In genomic region chr7:28405662-28406061, GRCh38 we compare ENCODE assay signal across 10 cellular contexts. TPM values are rescaled to one million over a fixed set of nuclear protein-coding genes. Genes with fewer than 3 reads are reported as not detected.
DNase-seq lines count a peak whose midpoint lies in the region; ATAC-seq and TF ChIP-seq lines count a peak whose summit lies in the region.
"Had no signal": no experiment of that assay in that cellular context is flagged by ENCODE, and none has a peak within 500 bp of the region (broad histone marks: within the 10 kb centered on the region; RNA-seq: fewer than 3 reads in every experiment).

No MANE protein-coding gene starts in this region.

- no peak overlapping the region for H3T11ph ChIP-seq in H9 (ENCODE audit: low read length)

- no peak for TF ChIP-seq POLR2A in gastrocnemius medialis (IDR thresholded peaks at IDR 0.05)

- no peak overlapping the region for H2AK5ac ChIP-seq in H9 (ENCODE audit: insufficient read length, low read length)

- no peak overlapping the region for H3K4ac ChIP-seq in H9 (ENCODE audit: low read depth, low read length)

- H3K9ac ChIP-seq in H9 (ENCODE audit: extremely low read depth, insufficient read length, low read length) = no peak overlapping the region

- H3K27ac Mint-ChIP-seq in H9 = no peak overlapping the region

- ATAC-seq in SK-N-SH treated with all-trans-retinoic acid at 6 μM for 48 hours (no peak), gastrocnemius medialis (no peak), HG03175 (IDR thresholded peaks at IDR 0.05; ENCODE audit: unreplicated experiment) (no peak)

- H2BK5ac ChIP-seq in H9 (ENCODE audit: insufficient read length, low read length) = no peak overlapping the region

- H3K36me3 ChIP-seq in gastrocnemius medialis = no peaks in the 10 kb centered on the region
- H3K36me3 ChIP-seq: cardiac muscle cell, prostate gland had no signal

- no peak overlapping the region for H2BK12ac ChIP-seq in H9 (ENCODE audit: insufficient read length, low read depth, low read length)

- no peaks in the 10 kb centered on the region for H4K20me1 ChIP-seq in H9 (ENCODE audit: control insufficient read depth, insufficient read depth, insufficient read length)

- no peak overlapping the region for H3K4me3 Mint-ChIP-seq in H9

- H3K27ac ChIP-seq in gastrocnemius medialis = peak overlapping the region; percentile 35 to 51 (median 44)
- H3K27ac ChIP-seq in H9 (ENCODE audit: insufficient read length, low read depth, low read length) = no peak overlapping the region
- H3K27ac ChIP-seq: cardiac muscle cell, prostate gland had no signal

- H3K18ac ChIP-seq in H9 (ENCODE audit: insufficient read length, low read depth, low read length) = no peak overlapping the region

- no peak overlapping the region for H4K91ac ChIP-seq in H9 (ENCODE audit: insufficient read length, low read depth, low read length)

- no peak overlapping the region for H3K14ac ChIP-seq in H9 (ENCODE audit: insufficient read depth, low read length)

- intact Hi-C loops in gastrocnemius medialis (cut with DNase I; ENCODE audit: low total_unique reads) = loop anchor here (5.0 kb wide), 1 partner anchor 223 kb away; the partner anchor contains the start of gene JAZF1

- no peaks in the 10 kb centered on the region for H3K79me2 ChIP-seq in H9 (ENCODE audit: insufficient read depth, low read length)

- no peaks in the 10 kb centered on the region for H3K79me1 ChIP-seq in H9 (ENCODE audit: insufficient read depth, low read depth, low read length, poor library complexity, severe bottlenecking)

- no peak overlapping the region for H2BK20ac ChIP-seq in H9 (ENCODE audit: low read depth, low read length, poor library complexity, severe bottlenecking)

- H3K27me3 ChIP-seq in gastrocnemius medialis = no peaks in the 10 kb centered on the region
- peaks cover 12% of the 10 kb centered on the region; the same call in 1 of the 2 replicates for H3K27me3 ChIP-seq in H9 (ENCODE audit: insufficient read depth, low read length)

- no peak overlapping the region for H2AFZ ChIP-seq in H9 (ENCODE audit: low read length)

- no peaks in the 10 kb centered on the region for H3K36me3 Mint-ChIP-seq in H9 (ENCODE audit: insufficient read depth in 1 of 3, low read depth in 3 of 3)

- in situ Hi-C loops in gastrocnemius medialis (cut with MboI; ENCODE audit: low sequenced_read_pairs in 4 of 4) = loop anchor here in 1 of 4 donors (25.0 kb wide), 1 partner anchor 1218 kb away; the partner anchor contains the start of gene HOXA11

- DNase-seq in GM03348 (ENCODE audit: low spot score) = peak; percentile 75
- DNase-seq in fibroblast of mammary gland (ENCODE audit: low read depth) = peak; percentile 100
- DNase-seq in gastrocnemius medialis = peak in 1 of 2 donors; percentile 68
- no peak for DNase-seq in H9
- DNase-seq in NCI-H446 treated with DMSO at 0.1 percent for 48 hours (lab: John Stamatoyannopoulos, UW) = no peak
- no peak for DNase-seq in Ammon's horn (ENCODE audit: low spot score)

- H3K4me3 ChIP-seq in fibroblast of mammary gland (ENCODE audit: control insufficient read depth, low read depth, low read length) = no peak overlapping the region
- H3K4me3 ChIP-seq in gastrocnemius medialis = no peak overlapping the region
- H3K4me3 ChIP-seq: cardiac muscle cell, prostate gland had no signal

- H3K23me2 ChIP-seq in H9 (ENCODE audit: insufficient read length, low read depth, low read length, poor library complexity, severe bottlenecking) = peaks cover 28% of the 10 kb centered on the region

- TF ChIP-seq CTCF in fibroblast of mammary gland (conservative IDR thresholded peaks at IDR 0.05; ENCODE audit: control insufficient read depth, insufficient read depth, low read depth, low read length) (no peak), gastrocnemius medialis (IDR thresholded peaks at IDR 0.05 in 4 of 5, conservative IDR thresholded peaks at IDR 0.05 in 1 of 5) (no peak), H9 (conservative IDR thresholded peaks at IDR 0.05) (no peak)

- H2BK120ac ChIP-seq in H9 (ENCODE audit: low read depth, low read length, poor library complexity, severe bottlenecking) = no peak overlapping the region

- H3K4me2 ChIP-seq in H9 (ENCODE audit: insufficient read depth, insufficient read length, low read length) = no peak overlapping the region

- no peaks in the 10 kb centered on the region; a peak in 1 of 5 replicates for H3K9me3 Mint-ChIP-seq in H9

- H3K9me3 ChIP-seq in gastrocnemius medialis (no peaks in the 10 kb centered on the region), H9 (ENCODE audit: control insufficient read depth, low read depth, low read length) (no peaks in the 10 kb centered on the region)
- H3K9me3 ChIP-seq: prostate gland had no signal

- peaks cover 5 to 10% of the 10 kb centered on the region in 2 donors for H3K4me1 ChIP-seq in gastrocnemius medialis
- no peaks in the 10 kb centered on the region for H3K4me1 ChIP-seq in H9 (ENCODE audit: insufficient read depth, low read length)
- H3K4me1 ChIP-seq: prostate gland had no signal

- no peak overlapping the region for H3K56ac ChIP-seq in H9 (ENCODE audit: insufficient read length, low read depth, low read length)

- no peak overlapping the region for H4K8ac ChIP-seq in H9 (replicated peaks; ENCODE audit: insufficient read length, low read depth, low read length)

- no peak overlapping the region for H4K5ac ChIP-seq in H9 (ENCODE audit: insufficient read length, low read depth, low read length)

- WGBS in H9 (ENCODE audit: extremely low coverage, insufficient read length, low lambda C conversion rate) = no CpG with 5 or more reads among the region's 5 CpGs

- peaks cover 14 to 17% of the 10 kb centered on the region in 2 experiments for H3K4me1 Mint-ChIP-seq in H9

- H3K27me3 Mint-ChIP-seq in H9 (ENCODE audit: low read depth) = peaks cover 54% of the 10 kb centered on the region

- H2BK15ac ChIP-seq in H9 (ENCODE audit: low read depth, low read length) = no peak overlapping the region

- no peak overlapping the region for H3K23ac ChIP-seq in H9 (ENCODE audit: insufficient read length, low read depth, low read length)

TF ChIP-seq in SK-N-SH treated with all-trans-retinoic acid at 6 μM for 48 hours, 23 proteins besides CTCF, POLR2A, EP300 and RAD21:
- peak; percentile 43 for TF ChIP-seq ISL1 (CRISPR knock-in tag; IDR thresholded peaks at IDR 0.05)
- TF ChIP-seq SNAI2 (CRISPR knock-in tag; IDR thresholded peaks at IDR 0.05) = no peak
TF ChIP-seq in SK-N-SH treated with all-trans-retinoic acid at 6 μM for 48 hours: peak in this region for 1.

RNA-seq across cellular contexts. Expression of gene CREB5, which starts 6.7 kb away (rescaled TPM):
- 10 to 100 TPM in 1 of 4 donors, 1 to 10 TPM in 2, under 1 TPM in 1; 0.90 to 10.1 (median 4.9) TPM for total RNA-seq in gastrocnemius medialis
- total RNA-seq in H9 (2021) = 3.3 and 4.0 TPM in 2 replicates

Comparison
In these comparisons a context has a peak if more than half of its experiments do, and no peak if none do; other contexts are left out.
1. DNase-seq: peak in GM03348 (single experiment) and fibroblast of mammary gland (single experiment); none in H9 (single experiment), NCI-H446 treated with DMSO at 0.1 percent for 48 hours (single experiment) and Ammon's horn (single experiment).